ENCODE assay signal across 8 cellular contexts in genomic region chr6:85449388-85449817, GRCh38. TPM values are rescaled to one million over a fixed set of nuclear protein-coding genes. Genes with fewer than 3 reads are reported as not detected.
A peak's percentile ranks its signal among the peaks of the same experiment; 100 is the strongest.
DNase-seq lines count a peak whose midpoint lies in the region; FAIRE-seq and TF ChIP-seq lines count a peak whose summit lies in the region.

No MANE protein-coding gene starts in this region.

- CTCF ChIA-PET in PC-9 (lab: Charles Lee): interaction anchor here (0.9 kb wide), 1 partner anchor 126 kb away, joined by 3 read pairs; no protein-coding TSS in a partner anchor

- TF ChIP-seq POLR2A in GM12892 (IDR thresholded peaks at IDR 0.05; ENCODE audit: low read depth, low read length): no peak

- peak overlapping the region; percentile 82 for H2AFZ ChIP-seq in PC-9

- H3K9me3 ChIP-seq in PC-9 (ENCODE audit: insufficient read depth, low read depth): no peaks in the 10 kb centered on the region

- intact Hi-C loops in PC-9 (cut with micrococcal nuclease; ENCODE audit: unreplicated experiment): loop anchor here (2.0 kb wide), 1 partner anchor 45 kb away; no protein-coding TSS in a partner anchor

- H3K27ac ChIP-seq in PC-9: peak overlapping the region; percentile 74

- peaks cover 67% of the 10 kb centered on the region for H3K79me2 ChIP-seq in PC-9 (ENCODE audit: low read depth)

- POLR2A ChIA-PET in PC-9 (lab: Charles Lee; ENCODE audit: unreplicated experiment): interaction anchor here (0.6 to 2.3 kb wide), 10 partner anchors 11 to 994 kb away, joined by 3 to 22 read pairs (median 4); no protein-coding TSS in a partner anchor

- H3K4me2 ChIP-seq in PC-9: peak overlapping the region; percentile 98

- no peaks in the 10 kb centered on the region for H3F3A ChIP-seq in PC-9 (ENCODE audit: insufficient read depth, low read depth)

- no peaks in the 10 kb centered on the region for H4K20me1 ChIP-seq in PC-9 (ENCODE audit: insufficient read depth)

- H3K36me3 ChIP-seq in PC-9 (ENCODE audit: low read depth): 0 out of 2 replicates have a peak, but pooled peaks cover 5% of the 10 kb centered on the region

- TSS peak; percentile 51 for BruUV-seq in PC-9 (replicated peaks; lab: Mats Ljungman, UMichigan)

- no peak for TF ChIP-seq CTCF in PC-9 (conservative IDR thresholded peaks at IDR 0.05)

- H3K9me2 ChIP-seq in PC-9 (ENCODE audit: insufficient read depth): no peaks in the 10 kb centered on the region

- no peaks in the 10 kb centered on the region for H3K27me3 ChIP-seq in PC-9 (ENCODE audit: insufficient read depth, low read depth)

- H3K4me3 ChIP-seq in PC-9: peak overlapping the region; percentile 94

- H3K4me1 ChIP-seq in PC-9 (replicated peaks; ENCODE audit: insufficient read depth): peaks cover 45% of the 10 kb centered on the region

- DNase-seq in GM12892 (ENCODE audit: insufficient read length): peak; percentile 50
- DNase-seq in HCEC 1CT: peak; percentile 82
- DNase-seq in PC-9: peak in 1 of 2 experiments; percentile 34
- DNase-seq in astrocyte of the hippocampus (ENCODE audit: low read depth, low spot score): peak; percentile 75
- DNase-seq in iPS-NIHi7 (ENCODE audit: extremely low spot score): peak; percentile 38
- DNase-seq in stimulated activated CD4-positive, alpha-beta T cell treated with anti-CD3 and anti-CD28 coated beads, Interleukin-1b, Interleukin-23, amount 100 ng/mL, for 24 hours (ENCODE audit: low read depth in 4 of 4, low spot score in 1 of 4): peak in 3 of 4 experiments; percentile 22 to 37 (median 27)
- DNase-seq in OCI-M2 (lab: John Stamatoyannopoulos, UW; ENCODE audit: unreplicated experiment): no peak
- no peak for DNase-seq in NCI-H345 (lab: John Stamatoyannopoulos, UW)

- peak; percentile 42 for FAIRE-seq in GM12892 (lab: Jason Lieb, UNC)

RNA-seq across cellular contexts. Expression of gene NT5E, which starts 0.5 kb away (rescaled TPM):
- 7.3 TPM for polyA plus RNA-seq in GM12892 (2012; ENCODE audit: missing spikeins)
- total RNA-seq in PC-9 (2021): 84.6 and 90.4 TPM in 2 replicates

Comparison
In these comparisons a context has a peak if more than half of its experiments do, and no peak if none do; other contexts are left out.
1. DNase-seq: peak in GM12892 (single experiment), HCEC 1CT (single experiment), astrocyte of the hippocampus (single experiment), iPS-NIHi7 (single experiment) and stimulated activated CD4-positive, alpha-beta T cell treated with anti-CD3 and anti-CD28 coated beads, Interleukin-1b, Interleukin-23, amount 100 ng/mL, for 24 hours (3 of 4); none in OCI-M2 (single experiment) and NCI-H345 (single experiment).